ENCODE assay signal across 28 cellular contexts in genomic region chr14:40691066-40691465, GRCh38.
DNase-seq lines count a peak whose midpoint lies in the region; ATAC-seq, FAIRE-seq and TF ChIP-seq lines count a peak whose summit lies in the region.
"Had no signal": no experiment of that assay in that cellular context is flagged by ENCODE, and none has a peak within 500 bp of the region (broad histone marks: within the 10 kb centered on the region; RNA-seq: fewer than 3 reads in every experiment).

No MANE protein-coding gene starts in this region.

- TF ChIP-seq POLR2A in HepG2 (IDR thresholded peaks at IDR 0.05; ENCODE audit: insufficient read depth in 1 of 2, low read depth in 2 of 2, low read length in 2 of 2) = no peak
- TF ChIP-seq POLR2A in right lobe of liver (IDR thresholded peaks at IDR 0.05) = no peak

- intact Hi-C loops in HepG2 (cut with micrococcal nuclease; ENCODE audit: unreplicated experiment) (no loop called here), right lobe of liver (cut with DNase I) (no loop called here)

- WGBS in HepG2 (ENCODE audit: low lambda C conversion rate) = 64% methylated on average over 2 of the region's 2 CpGs
- 55% methylated on average over 2 of the region's 2 CpGs for WGBS in right lobe of liver (ENCODE audit: insufficient coverage, low coverage, low lambda C conversion rate, missing lambda C conversion rate)

- no peaks in the 10 kb centered on the region for H3K4me1 ChIP-seq in HepG2 (ENCODE audit: insufficient read depth, low read length)
- H3K4me1 ChIP-seq in right lobe of liver = no peaks in the 10 kb centered on the region
- H3K4me1 ChIP-seq: A549; BE2C; BLaER1; BLaER1 treated with 17β-estradiol and CSF1 and Interleukin-3, amounts not matched to agents 10 nM and 100 nM had no signal

- no peak for TF ChIP-seq RAD21 in HepG2 (CRISPR knock-in tag; IDR thresholded peaks at IDR 0.05)

- BruUV-seq in HepG2 (replicated peaks; lab: Mats Ljungman, UMichigan) = no TSS peak

- H3K27ac ChIP-seq in HepG2 (ENCODE audit: extremely low read length, insufficient read depth, low read length) (no peak overlapping the region), right lobe of liver (no peak overlapping the region)
- H3K27ac ChIP-seq: 22Rv1; A549; BLaER1; BLaER1 treated with 17β-estradiol and CSF1 and Interleukin-3, amounts not matched to agents 10 nM and 100 nM; C4-2B had no signal

- H2AFZ ChIP-seq in HepG2 (ENCODE audit: low read length) = no peak overlapping the region

- H3K9ac ChIP-seq in HepG2 (ENCODE audit: insufficient read depth, low read depth, low read length) = no peak overlapping the region
- H3K9ac ChIP-seq: BLaER1; BLaER1 treated with 17β-estradiol and CSF1 and Interleukin-3, amounts not matched to agents 10 nM and 100 nM had no signal

- H3K4me2 ChIP-seq in HepG2 (ENCODE audit: low read depth, low read length) = no peak overlapping the region
- H3K4me2 ChIP-seq: A549; BLaER1; BLaER1 treated with 17β-estradiol and CSF1 and Interleukin-3, amounts not matched to agents 10 nM and 100 nM had no signal

- H3K9me3 ChIP-seq in HepG2 (ENCODE audit: low read length) (peaks cover 78% of the 10 kb centered on the region), right lobe of liver (no peaks in the 10 kb centered on the region)
- H3K9me3 ChIP-seq: A549; BE2C; BLaER1; BLaER1 treated with 17β-estradiol and CSF1 and Interleukin-3, amounts not matched to agents 10 nM and 100 nM; Caco-2 had no signal

- POLR2A ChIA-PET in HepG2 (lab: Yijun Ruan, JAX) = no interaction called here

- no peak for TF ChIP-seq EP300 in HepG2 (IDR thresholded peaks at IDR 0.05; ENCODE audit: low read depth in 2 of 2, low read length in 2 of 2)
- TF ChIP-seq EP300 in HepG2 (CRISPR knock-in tag; IDR thresholded peaks at IDR 0.05; ENCODE audit: borderline replicate concordance) = no peak

- H3K4me3 ChIP-seq in HepG2 (replicated peaks in 1 of 3; ENCODE audit: insufficient read depth in 1 of 3, low read depth in 2 of 3, low read length in 3 of 3) (no peak overlapping the region), right lobe of liver (no peak overlapping the region)
- H3K4me3 ChIP-seq: A549; BLaER1; BLaER1 treated with 17β-estradiol and CSF1 and Interleukin-3, amounts not matched to agents 10 nM and 100 nM had no signal

- ATAC-seq in HepG2 = no peak
- no peak for ATAC-seq in right lobe of liver
- ATAC-seq: A549; CD8-positive, alpha-beta T cell had no signal

- no peak for TF ChIP-seq CTCF in HepG2 (CRISPR knock-in tag; IDR thresholded peaks at IDR 0.05)
- no peak for TF ChIP-seq CTCF in right lobe of liver (IDR thresholded peaks at IDR 0.05)

- no peaks in the 10 kb centered on the region for H4K20me1 ChIP-seq in HepG2 (ENCODE audit: insufficient read depth, low read length)
- H4K20me1 ChIP-seq: BLaER1; BLaER1 treated with 17β-estradiol and CSF1 and Interleukin-3, amounts not matched to agents 10 nM and 100 nM had no signal

- H3K36me3 ChIP-seq in HepG2 (replicated peaks in 1 of 2; ENCODE audit: control insufficient read depth in 1 of 2, insufficient read depth in 2 of 2, low read length in 2 of 2) (no peaks in the 10 kb centered on the region), right lobe of liver (no peaks in the 10 kb centered on the region)
- H3K36me3 ChIP-seq: BE2C; BLaER1; BLaER1 treated with 17β-estradiol and CSF1 and Interleukin-3, amounts not matched to agents 10 nM and 100 nM had no signal

- in situ Hi-C loops in HepG2 (cut with HindIII; ENCODE audit: extremely low pct_ligation_motif_present, low pct_unique_long_range_greater_than_20kb) = no loop called here

- no peaks in the 10 kb centered on the region for H3K79me2 ChIP-seq in HepG2 (ENCODE audit: insufficient read depth, low read length)

- no peaks in the 10 kb centered on the region for H3K27me3 ChIP-seq in HepG2 (ENCODE audit: control insufficient read depth in 1 of 2, insufficient read depth in 2 of 2, low read length in 2 of 2)
- no peaks in the 10 kb centered on the region for H3K27me3 ChIP-seq in right lobe of liver
- H3K27me3 ChIP-seq: BE2C; BLaER1; BLaER1 treated with 17β-estradiol and CSF1 and Interleukin-3, amounts not matched to agents 10 nM and 100 nM had no signal

- no peak for DNase-seq in HepG2 (ENCODE audit: low spot score)
- no peak for DNase-seq in right lobe of liver
- DNase-seq: 8988T; ACHN; AML-193; BE2C; C1 segment of cervical spinal cord; Caco-2; Calu3; CD4-positive, alpha-beta memory T cell; CD4-positive, alpha-beta T cell; CD4-positive, CD25-positive, alpha-beta regulatory T cell; CD8-positive, alpha-beta memory T cell; CD8-positive, alpha-beta T cell; COR-L47; DMS 273 treated with DMSO at 0.1 percent for 48 hours; DMS153; DMS53; DMS79; DMS79 treated with DMSO at 0.1 percent for 48 hours; DND-41; EL had no signal

- CTCF ChIA-PET in HepG2 (lab: Yijun Ruan, JAX; ENCODE audit: low intra/inter-chr PET ratio, low total read pairs) = no interaction called here

- no peak for FAIRE-seq in HepG2 (lab: Jason Lieb, UNC)
- FAIRE-seq: A549, D721Med had no signal

TF ChIP-seq in HepG2, 621 proteins besides CTCF, POLR2A, EP300 and RAD21:
- TF ChIP-seq MAFF (IDR thresholded peaks at IDR 0.05; ENCODE audit: low read depth, low read length) (peak; percentile 56; the same call in 1 of the 2 replicates), HOMEZ (CRISPR knock-in tag; IDR thresholded peaks at IDR 0.05; ENCODE audit: low read depth) (no peak), MAFK (conservative IDR thresholded peaks at IDR 0.05 in 1 of 2, IDR thresholded peaks at IDR 0.05 in 1 of 2; ENCODE audit: low read length in 2 of 2) (peak; percentile 51 to 62)
- TF ChIP-seq, protein P1, sequence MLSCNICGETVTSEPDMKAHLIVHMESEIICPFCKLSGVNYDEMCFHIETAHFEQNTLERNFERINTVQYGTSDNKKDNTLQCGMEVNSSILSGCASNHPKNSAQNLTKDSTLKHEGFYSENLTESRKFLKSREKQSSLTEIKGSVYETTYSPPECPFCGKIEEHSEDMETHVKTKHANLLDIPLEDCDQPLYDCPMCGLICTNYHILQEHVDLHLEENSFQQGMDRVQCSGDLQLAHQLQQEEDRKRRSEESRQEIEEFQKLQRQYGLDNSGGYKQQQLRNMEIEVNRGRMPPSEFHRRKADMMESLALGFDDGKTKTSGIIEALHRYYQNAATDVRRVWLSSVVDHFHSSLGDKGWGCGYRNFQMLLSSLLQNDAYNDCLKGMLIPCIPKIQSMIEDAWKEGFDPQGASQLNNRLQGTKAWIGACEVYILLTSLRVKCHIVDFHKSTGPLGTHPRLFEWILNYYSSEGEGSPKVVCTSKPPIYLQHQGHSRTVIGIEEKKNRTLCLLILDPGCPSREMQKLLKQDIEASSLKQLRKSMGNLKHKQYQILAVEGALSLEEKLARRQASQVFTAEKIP (CRISPR knock-in tag; IDR thresholded peaks at IDR 0.05; ENCODE audit: borderline replicate concordance) = no peak
